In the genomic region with DNA sequence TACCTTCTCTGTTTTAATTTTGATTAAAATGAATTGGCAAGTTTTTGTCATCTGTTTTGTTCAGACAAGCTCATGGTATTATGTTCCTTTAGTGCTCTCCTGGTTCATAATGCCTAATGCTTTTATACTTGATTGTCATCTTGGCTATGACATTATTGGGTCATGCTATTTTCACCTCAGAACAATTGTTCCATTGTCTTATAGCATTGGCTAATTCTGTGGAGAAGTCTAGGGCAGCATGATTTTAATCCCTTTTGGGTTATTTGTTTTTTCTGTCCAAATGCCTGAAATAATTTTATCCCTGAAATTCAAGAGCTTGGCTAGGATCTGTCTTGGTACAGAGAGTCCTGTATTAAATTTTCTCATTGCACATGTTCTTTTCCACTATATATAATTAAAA, we compare ENCODE assay signal across 15 cellular contexts.
DNase-seq lines count a peak whose midpoint lies in the region; ATAC-seq and TF ChIP-seq lines count a peak whose summit lies in the region.
"Had no signal": no experiment of that assay in that cellular context is flagged by ENCODE, and none has a peak within 500 bp of the region (broad histone marks: within the 10 kb centered on the region; RNA-seq: fewer than 3 reads in every experiment).

No MANE protein-coding gene starts in this region.

- peak; percentile 62 for ATAC-seq in Right ventricle myocardium superior (ENCODE audit: poor library complexity)
- ATAC-seq: CD8-positive, alpha-beta T cell; GM23338 had no signal

- no peak overlapping the region for H3K27ac ChIP-seq in right atrium auricular region
- no peak overlapping the region for H3K27ac ChIP-seq in tibial artery
- H3K27ac ChIP-seq: BLaER1 treated with 17β-estradiol and CSF1 and Interleukin-3, amounts not matched to agents 10 nM and 100 nM had no signal

- intact Hi-C loops in Right ventricle myocardium superior (cut with DNase I) (no loop called here), tibial artery (cut with DNase I; ENCODE audit: low total_unique reads) (no loop called here)

- no peak for DNase-seq in Right ventricle myocardium superior
- no peak for DNase-seq in right atrium auricular region (ENCODE audit: low spot score)
- peak; percentile 14 for DNase-seq in dermis blood vessel endothelial cell
- DNase-seq in medulla oblongata (ENCODE audit: extremely low spot score): peak; percentile 17
- DNase-seq in superior temporal gyrus (ENCODE audit: extremely low spot score): peak; percentile 51
- DNase-seq in tibial artery: no peak
- no peak for DNase-seq in activated effector memory CD4-positive, alpha-beta T cell treated with anti-CD3 and anti-CD28 coated beads, Interleukin-2, amount 50 U/mL, for 16 hours
- DNase-seq: Caco-2; CD8-positive, alpha-beta T cell; DMS79; GDM1; HCEC 1CT; IMR-90 had no signal

- H3K27me3 ChIP-seq in right atrium auricular region (no peaks in the 10 kb centered on the region), tibial artery (no peaks in the 10 kb centered on the region)
- H3K27me3 ChIP-seq: BLaER1 treated with 17β-estradiol and CSF1 and Interleukin-3, amounts not matched to agents 10 nM and 100 nM had no signal

- H3K4me3 ChIP-seq in right atrium auricular region (no peak overlapping the region), tibial artery (no peak overlapping the region)
- H3K4me3 ChIP-seq: BLaER1 treated with 17β-estradiol and CSF1 and Interleukin-3, amounts not matched to agents 10 nM and 100 nM; GM23338 had no signal

- no peak for TF ChIP-seq CTCF in right atrium auricular region (IDR thresholded peaks at IDR 0.05)
- no peak for TF ChIP-seq CTCF in tibial artery (IDR thresholded peaks at IDR 0.05)

- H3K4me1 ChIP-seq in right atrium auricular region (no peaks in the 10 kb centered on the region), tibial artery (peaks cover 0 to 5% (median 0%) of the 10 kb centered on the region in 4 donors)
- H3K4me1 ChIP-seq: BLaER1 treated with 17β-estradiol and CSF1 and Interleukin-3, amounts not matched to agents 10 nM and 100 nM; Caco-2 had no signal

- H3K9me3 ChIP-seq in right atrium auricular region (no peaks in the 10 kb centered on the region), tibial artery (no peaks in the 10 kb centered on the region)
- H3K9me3 ChIP-seq: BLaER1 treated with 17β-estradiol and CSF1 and Interleukin-3, amounts not matched to agents 10 nM and 100 nM; Caco-2 had no signal

- H3K36me3 ChIP-seq in right atrium auricular region (no peaks in the 10 kb centered on the region), tibial artery (no peaks in the 10 kb centered on the region)
- H3K36me3 ChIP-seq: BLaER1 treated with 17β-estradiol and CSF1 and Interleukin-3, amounts not matched to agents 10 nM and 100 nM had no signal

Comparison
In these comparisons a context has a peak if more than half of its experiments do, and no peak if none do; other contexts are left out.
1. DNase-seq: peak in dermis blood vessel endothelial cell (single experiment), medulla oblongata (single experiment) and superior temporal gyrus (single experiment); none in Right ventricle myocardium superior (single experiment), right atrium auricular region (single experiment), tibial artery (0 of 2) and activated effector memory CD4-positive, alpha-beta T cell treated with anti-CD3 and anti-CD28 coated beads, Interleukin-2, amount 50 U/mL, for 16 hours (single experiment).